ENCODE assay signal across 21 cellular contexts in the genomic region with DNA sequence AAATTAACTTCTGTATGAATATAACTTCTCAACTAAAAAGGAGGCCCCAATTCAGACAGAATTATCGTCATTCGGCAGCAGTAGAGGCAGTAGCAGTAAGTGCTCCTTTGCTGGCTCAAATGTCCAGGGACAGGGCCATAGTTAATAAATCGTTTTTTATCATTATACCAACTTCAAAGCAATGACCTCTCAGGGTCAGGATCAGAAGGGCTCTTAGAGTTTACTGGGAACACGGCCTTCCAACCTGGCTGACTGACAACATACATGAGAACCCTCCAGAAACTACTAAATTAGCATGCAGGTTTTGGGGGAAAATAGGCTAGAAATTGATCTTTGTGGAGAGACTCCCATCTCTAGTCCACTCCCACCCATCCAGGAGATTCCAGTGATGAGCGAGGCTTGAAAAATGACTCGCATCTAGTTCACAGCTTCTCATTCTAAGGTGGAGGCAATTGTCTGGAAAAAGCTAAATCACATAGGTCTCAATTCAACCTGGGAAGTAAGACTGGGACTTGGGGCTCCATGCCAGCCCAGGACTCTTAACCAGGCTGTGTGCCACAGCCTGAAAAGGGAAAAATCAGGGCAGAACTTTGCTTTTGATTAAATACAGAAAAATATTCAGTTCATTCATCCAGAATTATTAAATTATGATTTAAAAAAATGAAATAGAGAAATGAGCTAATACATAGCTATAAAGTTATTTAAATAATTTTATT.
DNase-seq lines count a peak whose midpoint lies in the region; ATAC-seq, FAIRE-seq and TF ChIP-seq lines count a peak whose summit lies in the region.
"Had no signal": no experiment of that assay in that cellular context is flagged by ENCODE, and none has a peak within 500 bp of the region (broad histone marks: within the 10 kb centered on the region; RNA-seq: fewer than 3 reads in every experiment).

No MANE protein-coding gene starts in this region.

- POLR2A ChIA-PET in HepG2 (lab: Yijun Ruan, JAX) = no interaction called here
- POLR2A ChIA-PET in endothelial cell of umbilical vein (lab: Charles Lee) = no interaction called here
- POLR2A ChIA-PET in naive thymus-derived CD8-positive, alpha-beta T cell (lab: Charles Lee) = no interaction called here

- H3K9me3 Mint-ChIP-seq in naive thymus-derived CD8-positive, alpha-beta T cell = no peaks in the 10 kb centered on the region

- CTCF ChIA-PET in HepG2 (lab: Yijun Ruan, JAX; ENCODE audit: low intra/inter-chr PET ratio, low total read pairs) (no interaction called here), endothelial cell of umbilical vein (lab: Charles Lee) (interaction anchor here (0.8 to 1.0 kb wide), 2 partner anchors 23 to 59 kb away, joined by 3 read pairs; no protein-coding TSS in a partner anchor)

- no peaks in the 10 kb centered on the region for H3K4me1 Mint-ChIP-seq in naive thymus-derived CD8-positive, alpha-beta T cell

- no peaks in the 10 kb centered on the region for H3K27me3 ChIP-seq in liver (ENCODE audit: control insufficient read depth in 4 of 4, insufficient read depth in 4 of 4, low read length in 3 of 4)
- H3K27me3 ChIP-seq in HepG2 (ENCODE audit: control insufficient read depth in 1 of 2, insufficient read depth in 2 of 2, low read length in 2 of 2) = no peaks in the 10 kb centered on the region
- no peaks in the 10 kb centered on the region for H3K27me3 ChIP-seq in endothelial cell of umbilical vein (ENCODE audit: control insufficient read depth in 2 of 2, insufficient read depth in 2 of 2, low read length in 2 of 2)
- no peaks in the 10 kb centered on the region for H3K27me3 ChIP-seq in osteoblast (ENCODE audit: insufficient read depth, low read length)
- H3K27me3 ChIP-seq: BE2C had no signal

- intact Hi-C loops in HepG2 (cut with micrococcal nuclease; ENCODE audit: unreplicated experiment) (no loop called here), endothelial cell of umbilical vein (cut with micrococcal nuclease) (no loop called here)

- peak overlapping the region in 1 of 2 donors; percentile 15 for H3K27ac ChIP-seq in liver (ENCODE audit: low read depth in 1 of 2, low read length in 2 of 2)
- H3K27ac ChIP-seq in HepG2 (ENCODE audit: extremely low read length, insufficient read depth, low read length) = no peak overlapping the region
- no peak overlapping the region for H3K27ac ChIP-seq in endothelial cell of umbilical vein (ENCODE audit: insufficient read depth, low read depth, low read length)
- H3K27ac ChIP-seq in osteoblast (ENCODE audit: low read depth, low read length) = no peak overlapping the region

- dilution Hi-C loops in endothelial cell of umbilical vein (cut with MboI; ENCODE audit: extremely low pct_ligation_motif_present, low sequenced_read_pairs) = loop anchor here (25.0 kb wide), 2 partner anchors 114 to 214 kb away; no protein-coding TSS in a partner anchor

- no peaks in the 10 kb centered on the region for H3K36me3 Mint-ChIP-seq in naive thymus-derived CD8-positive, alpha-beta T cell

- H3K4me1 ChIP-seq in liver (ENCODE audit: control insufficient read depth in 4 of 4, insufficient read depth in 4 of 4, low read length in 3 of 4) (peaks cover 4 to 37% (median 17%) of the 10 kb centered on the region in 4 donors), HepG2 (ENCODE audit: insufficient read depth, low read length) (no peaks in the 10 kb centered on the region), endothelial cell of umbilical vein (ENCODE audit: control insufficient read depth, extremely low read depth, insufficient read depth, low read length) (peaks cover 10% of the 10 kb centered on the region), osteoblast (ENCODE audit: insufficient read depth, low read length) (no peaks in the 10 kb centered on the region)
- H3K4me1 ChIP-seq: BE2C had no signal

- H3K4me2 ChIP-seq in HepG2 (ENCODE audit: low read depth, low read length) (no peak overlapping the region), endothelial cell of umbilical vein (ENCODE audit: insufficient read depth, low read length) (no peak overlapping the region), osteoblast (ENCODE audit: insufficient read depth, low read length) (no peak overlapping the region)

- H3K36me3 ChIP-seq in liver (ENCODE audit: control insufficient read depth in 4 of 4, insufficient read depth in 3 of 4, low read depth in 1 of 4, low read length in 3 of 4) = peaks cover 0 to 11% (median 3%) of the 10 kb centered on the region in 4 donors
- no peaks in the 10 kb centered on the region for H3K36me3 ChIP-seq in HepG2 (replicated peaks in 1 of 2; ENCODE audit: control insufficient read depth in 1 of 2, insufficient read depth in 2 of 2, low read length in 2 of 2)
- H3K36me3 ChIP-seq in endothelial cell of umbilical vein (ENCODE audit: control insufficient read depth in 2 of 2, extremely low read depth in 1 of 2, insufficient read depth in 2 of 2, low read length in 2 of 2) = peaks cover 0 to 6% of the 10 kb centered on the region in 2 experiments
- H3K36me3 ChIP-seq in osteoblast (ENCODE audit: insufficient read depth, low read length) = no peaks in the 10 kb centered on the region
- H3K36me3 ChIP-seq: BE2C had no signal

- WGBS in liver = 49% methylated on average over 6 of the region's 6 CpGs
- 57% methylated on average over 6 of the region's 6 CpGs for WGBS in HepG2 (ENCODE audit: low lambda C conversion rate)

- BruUV-seq in HepG2 (replicated peaks; lab: Mats Ljungman, UMichigan) = no TSS peak
- no TSS peak for BruUV-seq in endothelial cell of umbilical vein (replicated peaks; lab: Mats Ljungman, UMichigan)

- H3K9me3 ChIP-seq in liver (ENCODE audit: control insufficient read depth in 4 of 4, low read length in 3 of 4) (no peaks in the 10 kb centered on the region), HepG2 (ENCODE audit: low read length) (no peaks in the 10 kb centered on the region), endothelial cell of umbilical vein (replicated peaks; ENCODE audit: control insufficient read depth, insufficient read depth, low read length) (no peaks in the 10 kb centered on the region), osteoblast (ENCODE audit: low read depth, low read length) (no peaks in the 10 kb centered on the region)
- H3K9me3 ChIP-seq: BE2C had no signal

- H3K9ac ChIP-seq in liver (ENCODE audit: low read depth in 1 of 2, low read length in 2 of 2) = no peak overlapping the region
- no peak overlapping the region for H3K9ac ChIP-seq in HepG2 (ENCODE audit: insufficient read depth, low read depth, low read length)
- H3K9ac ChIP-seq in endothelial cell of umbilical vein (replicated peaks; ENCODE audit: extremely low read depth, insufficient read depth, low read length) = no peak overlapping the region

- H3K9me1 ChIP-seq in endothelial cell of umbilical vein (replicated peaks; ENCODE audit: control insufficient read depth, extremely low read depth, insufficient read depth, low read length) = no peaks in the 10 kb centered on the region

- no peak for ATAC-seq in HepG2
- ATAC-seq in naive thymus-derived CD8-positive, alpha-beta T cell = no peak

- TF ChIP-seq CTCF in liver (IDR thresholded peaks at IDR 0.05; ENCODE audit: low read depth, low read length, missing input control) = no peak
- no peak for TF ChIP-seq CTCF in HepG2 (CRISPR knock-in tag; IDR thresholded peaks at IDR 0.05)
- no peak for TF ChIP-seq CTCF in endothelial cell of umbilical vein (IDR thresholded peaks at IDR 0.05; ENCODE audit: extremely low read depth in 1 of 2, insufficient read depth in 1 of 2, low read depth in 1 of 2, low read length in 2 of 2)
- no peak for TF ChIP-seq CTCF in osteoblast (IDR thresholded peaks at IDR 0.05; ENCODE audit: extremely low read depth, low read depth, low read length)

- no peak for TF ChIP-seq POLR2A in HepG2 (IDR thresholded peaks at IDR 0.05; ENCODE audit: insufficient read depth in 1 of 2, low read depth in 2 of 2, low read length in 2 of 2)
- TF ChIP-seq POLR2A in endothelial cell of umbilical vein (IDR thresholded peaks at IDR 0.05; ENCODE audit: low read depth, low read length) = no peak

- no peaks in the 10 kb centered on the region for H4K20me1 ChIP-seq in HepG2 (ENCODE audit: insufficient read depth, low read length)
- no peaks in the 10 kb centered on the region for H4K20me1 ChIP-seq in endothelial cell of umbilical vein (replicated peaks; ENCODE audit: control insufficient read depth, extremely low read depth, insufficient read depth, low read length)
- no peaks in the 10 kb centered on the region for H4K20me1 ChIP-seq in osteoblast (ENCODE audit: insufficient read depth, low read length)

- H2AFZ ChIP-seq in HepG2 (ENCODE audit: low read length) = no peak overlapping the region
- no peak overlapping the region for H2AFZ ChIP-seq in endothelial cell of umbilical vein (ENCODE audit: low read depth, low read length)
- H2AFZ ChIP-seq in osteoblast (ENCODE audit: low read length) = no peak overlapping the region

- DNase-seq in HepG2 (ENCODE audit: low spot score) (no peak), endothelial cell of umbilical vein (ENCODE audit: low read depth, low spot score) (no peak), osteoblast (ENCODE audit: insufficient read length, low spot score, missing footprints) (peak; percentile 25), SIG-M5 treated with dmso at 0.1 percent for 504 hours (lab: John Stamatoyannopoulos, UW; ENCODE audit: unreplicated experiment) (no peak)
- DNase-seq in naive thymus-derived CD8-positive, alpha-beta T cell = no peak
- no peak for DNase-seq in activated CD4-positive, alpha-beta T cell treated with anti-CD3 and anti-CD28 coated beads for 48 hours
- DNase-seq: BE2C, DMS53, GF-D8, Karpas-422, MV-4-11, NCI-H1694, NCI-H2081, NCI-H2171 treated with DMSO at 0.1 percent for 48 hours, NCI-H524 treated with DMSO at 0.1 percent for 48 hours, NCI-H82, RPMI8226, SIG-M5 had no signal

- TF ChIP-seq EP300 in HepG2 (IDR thresholded peaks at IDR 0.05; ENCODE audit: low read depth in 2 of 2, low read length in 2 of 2) (no peak), HepG2 (CRISPR knock-in tag; IDR thresholded peaks at IDR 0.05; ENCODE audit: borderline replicate concordance) (no peak)

- peak overlapping the region in 1 of 10 donors; percentile 23 for H3K27ac Mint-ChIP-seq in naive thymus-derived CD8-positive, alpha-beta T cell

- H3K4me3 Mint-ChIP-seq in naive thymus-derived CD8-positive, alpha-beta T cell = no peak overlapping the region

- no peaks in the 10 kb centered on the region for H3K27me3 Mint-ChIP-seq in naive thymus-derived CD8-positive, alpha-beta T cell

- no peak overlapping the region for H3K4me3 ChIP-seq in liver (ENCODE audit: low read depth in 1 of 3, low read length in 3 of 3)
- H3K4me3 ChIP-seq in HepG2 (replicated peaks in 1 of 3; ENCODE audit: insufficient read depth in 1 of 3, low read depth in 2 of 3, low read length in 3 of 3) = no peak overlapping the region
- no peak overlapping the region for H3K4me3 ChIP-seq in endothelial cell of umbilical vein (replicated peaks in 1 of 3; ENCODE audit: insufficient read depth in 1 of 3, low read depth in 1 of 3, low read length in 3 of 3)
- H3K4me3 ChIP-seq in osteoblast (ENCODE audit: insufficient read depth, low read length) = no peak overlapping the region

- in situ Hi-C loops in HepG2 (cut with HindIII; ENCODE audit: extremely low pct_ligation_motif_present, low pct_unique_long_range_greater_than_20kb) = no loop called here

- TF ChIP-seq RAD21 in liver (IDR thresholded peaks at IDR 0.05) = peak in 1 of 2 donors; percentile 16
- no peak for TF ChIP-seq RAD21 in HepG2 (CRISPR knock-in tag; IDR thresholded peaks at IDR 0.05)

- H3K79me2 ChIP-seq in HepG2 (ENCODE audit: insufficient read depth, low read length) = no peaks in the 10 kb centered on the region
- no peaks in the 10 kb centered on the region for H3K79me2 ChIP-seq in endothelial cell of umbilical vein (ENCODE audit: control insufficient read depth, insufficient read depth, low read length)
- H3K79me2 ChIP-seq in osteoblast (ENCODE audit: insufficient read depth, low read length) = no peaks in the 10 kb centered on the region

- no peak for FAIRE-seq in HepG2 (lab: Jason Lieb, UNC)
- FAIRE-seq in endothelial cell of umbilical vein (lab: Jason Lieb, UNC) = peak; percentile 28
- FAIRE-seq: D721Med, H54 had no signal
